9 cellular contexts compared by ENCODE assay signal in the genomic region with DNA sequence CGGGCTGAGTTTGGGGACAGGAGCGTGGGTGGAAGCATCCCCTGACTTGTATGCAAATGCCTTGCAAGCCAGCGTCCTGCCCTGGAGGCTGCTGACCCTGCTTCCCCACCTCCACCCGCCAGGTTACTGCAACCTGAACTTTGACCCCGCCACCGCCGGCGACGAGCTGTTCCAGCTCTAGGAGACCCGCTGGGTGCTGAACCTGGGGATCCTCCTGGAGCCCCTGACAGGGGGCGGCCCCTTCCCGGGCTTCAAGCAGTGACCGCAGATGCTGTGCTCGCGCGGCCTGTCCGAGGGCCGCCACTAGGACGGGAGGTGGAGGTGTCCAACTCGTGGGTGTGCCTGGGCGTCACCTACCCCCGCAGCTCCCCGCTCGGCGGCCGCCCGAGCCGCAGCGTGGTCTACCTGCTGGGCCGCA. TPM values are rescaled to one million over a fixed set of nuclear protein-coding genes. Genes with fewer than 3 reads are reported as not detected.
DNase-seq lines count a peak whose midpoint lies in the region; ATAC-seq and TF ChIP-seq lines count a peak whose summit lies in the region.
"Had no signal": no experiment of that assay in that cellular context is flagged by ENCODE, and none has a peak within 500 bp of the region (broad histone marks: within the 10 kb centered on the region; RNA-seq: fewer than 3 reads in every experiment).

No MANE protein-coding gene starts in this region.

- in situ Hi-C loops in ACHN (cut with HindIII; ENCODE audit: low pct_ligation_motif_present, low pct_unique_long_range_greater_than_20kb, low sequenced_read_pairs): no loop called here

- TF ChIP-seq POLR2A in right lobe of liver (IDR thresholded peaks at IDR 0.05) (peak; percentile 52), testis (IDR thresholded peaks at IDR 0.05) (no peak)

- no peak overlapping the region for H3K27ac Mint-ChIP-seq in T-helper 2 cell treated with Interferon-gamma antibody and Interleukin-4, amounts not matched to agents 5 μg/mL and 100 μg/mL, for 36 hours

- TF ChIP-seq CTCF in right lobe of liver (IDR thresholded peaks at IDR 0.05): no peak
- TF ChIP-seq CTCF in testis (IDR thresholded peaks at IDR 0.05): no peak

- H3K36me3 ChIP-seq in right lobe of liver (no peaks in the 10 kb centered on the region), testis (ENCODE audit: low read depth, missing control alignments) (no peaks in the 10 kb centered on the region)

- no peaks in the 10 kb centered on the region for H3K27me3 Mint-ChIP-seq in T-helper 2 cell treated with Interferon-gamma antibody and Interleukin-4, amounts not matched to agents 5 μg/mL and 100 μg/mL, for 36 hours (ENCODE audit: low read depth)

- no peak for DNase-seq in T-helper 2 cell treated with Interferon-gamma antibody and Interleukin-4, amounts not matched to agents 5 μg/mL and 100 μg/mL, for 36 hours (ENCODE audit: low spot score)
- DNase-seq in T-helper 2 cell (no peak), right lobe of liver (peak; percentile 88 to 93 (median 90)), testis (no peak), ACHN (no peak), SHP77 (lab: John Stamatoyannopoulos, UW) (no peak)

- no peaks in the 10 kb centered on the region for H3K9me3 ChIP-seq in right lobe of liver
- H3K9me3 ChIP-seq in testis: no peaks in the 10 kb centered on the region

- H3K9me3 Mint-ChIP-seq in T-helper 2 cell treated with Interferon-gamma antibody and Interleukin-4, amounts not matched to agents 5 μg/mL and 100 μg/mL, for 36 hours: no peaks in the 10 kb centered on the region

- H3K4me1 Mint-ChIP-seq in T-helper 2 cell treated with Interferon-gamma antibody and Interleukin-4, amounts not matched to agents 5 μg/mL and 100 μg/mL, for 36 hours (ENCODE audit: low read depth): peaks cover 6% of the 10 kb centered on the region

- intact Hi-C loops in right lobe of liver (cut with DNase I) (no loop called here), testis (cut with DNase I; ENCODE audit: low total_unique reads) (no loop called here)

- peak overlapping the region; percentile 75 for H3K27ac ChIP-seq in angular gyrus (ENCODE audit: low read depth, low read length)
- H3K27ac ChIP-seq in right lobe of liver: peak overlapping the region; percentile 77 to 91 (median 79)
- peak overlapping the region; percentile 21 to 50 for H3K27ac ChIP-seq in testis
- H3K27ac ChIP-seq: epithelial cell of prostate had no signal

- H3K4me1 ChIP-seq in right lobe of liver (peaks cover 0 to 31% (median 15%) of the 10 kb centered on the region in 4 donors), testis (peaks cover 21% of the 10 kb centered on the region)

- no peaks in the 10 kb centered on the region for H3K36me3 Mint-ChIP-seq in T-helper 2 cell treated with Interferon-gamma antibody and Interleukin-4, amounts not matched to agents 5 μg/mL and 100 μg/mL, for 36 hours (ENCODE audit: low read depth)

- ATAC-seq in right lobe of liver (peak; percentile 67 to 85 (median 82)), GM21737 (IDR thresholded peaks at IDR 0.05; ENCODE audit: unreplicated experiment) (no peak)

- H3K27me3 ChIP-seq in right lobe of liver: no peaks in the 10 kb centered on the region
- H3K27me3 ChIP-seq in testis: no peaks in the 10 kb centered on the region

- H3K4me3 ChIP-seq in right lobe of liver: peak overlapping the region; percentile 46 to 60 (median 56)
- peak overlapping the region; percentile 36 to 59 for H3K4me3 ChIP-seq in testis

- WGBS in right lobe of liver (ENCODE audit: insufficient coverage, low coverage, low lambda C conversion rate, missing lambda C conversion rate): 0% methylated on average over 1 of the region's 30 CpGs
- 32 to 71% methylated on average over 3 to 30 of the region's 30 CpGs for WGBS in testis, 2 donors

- H3K4me3 Mint-ChIP-seq in T-helper 2 cell treated with Interferon-gamma antibody and Interleukin-4, amounts not matched to agents 5 μg/mL and 100 μg/mL, for 36 hours: peak overlapping the region; percentile 58

RNA-seq across cellular contexts. Expression of a gene that starts 10.7 kb away (rescaled TPM):
- total RNA-seq in right lobe of liver (1 to 10 TPM; 1.2 to 3.7 (median 1.7) TPM), testis (10 to 100 TPM in 1 of 2 donors, 1 to 10 TPM in 1; 6.4 to 11.1 TPM)
- 6.9 TPM for polyA plus RNA-seq in testis (ENCODE audit: insufficient read depth, low read depth, low replicate concordance)

RNA-seq across cellular contexts. Expression of a gene that starts 30.1 kb away (rescaled TPM):
- total RNA-seq in right lobe of liver: 10 to 100 TPM in 1 of 6 experiments, 1 to 10 TPM in 5; 7.2 to 10.3 (median 8.1) TPM
- total RNA-seq in testis: 100 to 1,000 TPM; 122 to 135 TPM
- 88.9 TPM for polyA plus RNA-seq in testis (ENCODE audit: insufficient read depth, low read depth, low replicate concordance)

RNA-seq across cellular contexts. Expression of a gene that starts 30.3 kb away (rescaled TPM):
- total RNA-seq in right lobe of liver (100 to 1,000 TPM; 145 to 262 (median 179) TPM), testis (100 to 1,000 TPM; 126 to 148 TPM)
- polyA plus RNA-seq in testis (ENCODE audit: insufficient read depth, low read depth, low replicate concordance): 190 TPM

RNA-seq across cellular contexts. Expression of a gene that starts 32.7 kb away (rescaled TPM):
- total RNA-seq in right lobe of liver: 1 to 10 TPM; 4.7 to 6.3 (median 5.3) TPM
- total RNA-seq in testis: 10 to 100 TPM in 1 of 2 donors, 1 to 10 TPM in 1; 10.0 to 11.8 TPM
- 12.6 TPM for polyA plus RNA-seq in testis (ENCODE audit: insufficient read depth, low read depth, low replicate concordance)

RNA-seq across cellular contexts. Expression of a gene that starts 54.5 kb away (rescaled TPM):
- total RNA-seq in right lobe of liver: 10 to 100 TPM; 10.5 to 35.1 (median 12.6) TPM
- total RNA-seq in testis: 10 to 100 TPM; 76.5 to 83.6 TPM
- polyA plus RNA-seq in testis (ENCODE audit: insufficient read depth, low read depth, low replicate concordance): 22.2 TPM

Comparison
In these comparisons a context has a peak if more than half of its experiments do, and no peak if none do; other contexts are left out.
1. DNase-seq: peak in right lobe of liver (3 of 3); none in T-helper 2 cell treated with Interferon-gamma antibody and Interleukin-4, amounts not matched to agents 5 μg/mL and 100 μg/mL, for 36 hours (single experiment), T-helper 2 cell (0 of 5), testis (single experiment), ACHN (single experiment) and SHP77 (0 of 2).
2. RNA of a gene that starts 30.1 kb away (total RNA-seq): 122 to 135 TPM in testis; 7.2 to 10.3 TPM in right lobe of liver; every median in the first group is over 10 times any median in the second.
3. Peak in every context shown above with its lines, with median percentiles within 50 percentile points of each other: H3K27ac ChIP-seq.